ENCODE assay signal across 9 cellular contexts in the genomic region with DNA sequence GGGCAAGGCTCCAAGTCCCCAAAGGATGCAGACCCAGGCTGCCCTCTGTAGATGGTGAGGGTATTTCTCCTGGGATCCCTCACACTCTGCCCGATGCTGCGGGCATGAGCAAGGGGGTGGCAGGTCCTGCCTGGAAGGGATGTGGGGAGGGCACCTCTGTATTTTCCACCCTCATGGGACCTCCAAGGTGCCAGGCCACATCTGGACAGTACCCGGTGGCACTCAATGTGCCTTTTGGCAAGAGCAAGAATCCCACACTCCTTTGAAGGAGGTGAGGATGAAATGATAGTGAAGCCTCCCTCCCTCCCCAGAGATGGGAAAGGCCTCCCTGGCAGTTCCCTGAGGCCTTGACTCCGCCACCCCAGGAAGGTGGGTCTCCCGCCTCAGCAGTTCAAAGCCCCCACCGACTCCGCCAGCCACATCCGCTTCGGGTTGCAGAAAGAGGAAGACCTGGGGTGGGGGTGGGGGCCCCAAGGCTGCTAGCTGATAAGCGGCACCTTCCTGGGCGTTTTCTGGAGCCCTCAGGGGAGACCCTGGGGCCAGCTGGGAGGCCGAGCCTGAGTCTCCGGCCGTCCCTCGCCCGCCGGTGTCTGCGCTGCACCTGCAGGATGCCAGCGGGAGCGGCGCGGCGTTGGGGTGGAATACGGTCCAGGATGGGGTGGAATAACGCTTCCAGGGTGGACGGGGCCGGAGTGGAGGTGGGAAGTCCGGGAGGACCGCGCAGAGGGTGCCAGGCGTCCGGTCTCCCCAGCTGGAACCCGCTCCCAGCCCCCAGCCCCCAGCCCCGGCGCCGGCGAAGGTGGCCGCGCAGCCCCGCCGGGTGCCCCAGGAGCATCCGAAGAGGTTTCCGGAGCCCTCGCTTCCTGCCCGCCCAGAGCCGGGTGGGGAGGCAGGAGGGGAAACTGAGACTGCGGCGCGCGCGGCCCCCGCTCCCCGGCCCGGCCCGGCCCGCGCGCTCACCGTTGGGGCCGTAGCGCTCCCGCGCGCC. TPM values are rescaled to one million over a fixed set of nuclear protein-coding genes. Genes with fewer than 3 reads are reported as not detected.
DNase-seq lines count a peak whose midpoint lies in the region; ATAC-seq and TF ChIP-seq lines count a peak whose summit lies in the region.
"Had no signal": no experiment of that assay in that cellular context is flagged by ENCODE, and none has a peak within 500 bp of the region (broad histone marks: within the 10 kb centered on the region; RNA-seq: fewer than 3 reads in every experiment).

No MANE protein-coding gene starts in this region.

- H3K9me3 ChIP-seq in breast epithelium: no peaks in the 10 kb centered on the region
- no peaks in the 10 kb centered on the region for H3K9me3 ChIP-seq in right atrium auricular region

- POLR2A ChIA-PET in MCF 10A (lab: Yijun Ruan, JAX): no interaction called here

- CTCF ChIA-PET in MCF 10A (lab: Yijun Ruan, JAX): no interaction called here
- CTCF ChIA-PET in activated CD8-positive, alpha-beta memory T cell treated with anti-CD3 and anti-CD28 coated beads, Interleukin-2, amount 10 ng/mL, durations not matched to agents 7 days and 5 days (lab: Charles Lee): interaction anchor here (0.6 to 3.1 kb wide), 4 partner anchors 29 to 50 kb away, joined by 3 to 26 read pairs (median 6); no protein-coding TSS in a partner anchor

- H3K4me1 ChIP-seq in breast epithelium (peaks cover 0 to 7% of the 10 kb centered on the region in 2 donors), right atrium auricular region (peaks cover 0 to 56% of the 10 kb centered on the region in 2 donors)

- H3K4me1 Mint-ChIP-seq in MCF 10A (ENCODE audit: insufficient read depth, unreplicated experiment): peaks cover 13% of the 10 kb centered on the region
- H3K4me1 Mint-ChIP-seq in activated CD8-positive, alpha-beta memory T cell treated with anti-CD3 and anti-CD28 coated beads, Interleukin-2, amount 10 ng/mL, durations not matched to agents 7 days and 5 days: peaks cover 45% of the 10 kb centered on the region

- H3K36me3 ChIP-seq in breast epithelium (no peaks in the 10 kb centered on the region), right atrium auricular region (no peaks in the 10 kb centered on the region)
- H3K36me3 ChIP-seq: cardiac muscle cell had no signal

- no peak overlapping the region for H3K4me3 Mint-ChIP-seq in MCF 10A (ENCODE audit: unreplicated experiment)
- peak overlapping the region; percentile 91 for H3K4me3 Mint-ChIP-seq in activated CD8-positive, alpha-beta memory T cell treated with anti-CD3 and anti-CD28 coated beads, Interleukin-2, amount 10 ng/mL, durations not matched to agents 7 days and 5 days

- intact Hi-C loops in breast epithelium (cut with DNase I; ENCODE audit: low total_unique reads): no loop called here
- intact Hi-C loops in MCF 10A (cut with micrococcal nuclease): no loop called here

- peaks cover 0 to 9% of the 10 kb centered on the region in 2 donors for H3K27me3 ChIP-seq in breast epithelium
- peaks cover 3 to 5% of the 10 kb centered on the region in 2 donors for H3K27me3 ChIP-seq in right atrium auricular region

- H3K27ac ChIP-seq in breast epithelium: peak overlapping the region in 1 of 2 donors; percentile 13
- H3K27ac ChIP-seq in right atrium auricular region: peak overlapping the region in 1 of 2 donors; percentile 16
- H3K27ac ChIP-seq: cardiac muscle cell had no signal

- BruUV-seq in MCF 10A (replicated peaks; lab: Mats Ljungman, UMichigan): no TSS peak

- no peaks in the 10 kb centered on the region for H3K9me3 Mint-ChIP-seq in MCF 10A (ENCODE audit: unreplicated experiment)
- H3K9me3 Mint-ChIP-seq in activated CD8-positive, alpha-beta memory T cell treated with anti-CD3 and anti-CD28 coated beads, Interleukin-2, amount 10 ng/mL, durations not matched to agents 7 days and 5 days (ENCODE audit: low read depth): no peaks in the 10 kb centered on the region

- DNase-seq in breast epithelium (ENCODE audit: low spot score in 2 of 2): no peak
- DNase-seq in MCF 10A (ENCODE audit: unreplicated experiment): no peak
- peak; percentile 66 to 74 for DNase-seq in Kasumi-1 (lab: John Stamatoyannopoulos, UW)
- DNase-seq in activated CD8-positive, alpha-beta memory T cell treated with anti-CD3 and anti-CD28 coated beads, Interleukin-2, amount 10 ng/mL, durations not matched to agents 7 days and 5 days: peak; percentile 91
- no peak for DNase-seq in right atrium auricular region (ENCODE audit: low spot score)
- peak; percentile 48 to 58 for DNase-seq in stimulated activated CD4-positive, alpha-beta T cell treated with anti-CD3 and anti-CD28 coated beads, Interleukin-4, amount 100 ng/mL, for 4 hours
- no peak for DNase-seq in GOT3 (lab: John Stamatoyannopoulos, UW)
- DNase-seq in cerebellar cortex (ENCODE audit: low spot score): no peak

- no peak overlapping the region for H3K27ac Mint-ChIP-seq in MCF 10A (ENCODE audit: low read depth, unreplicated experiment)
- H3K27ac Mint-ChIP-seq in activated CD8-positive, alpha-beta memory T cell treated with anti-CD3 and anti-CD28 coated beads, Interleukin-2, amount 10 ng/mL, durations not matched to agents 7 days and 5 days: peak overlapping the region; percentile 80

- no peak for TF ChIP-seq POLR2A in breast epithelium (IDR thresholded peaks at IDR 0.05)

- TF ChIP-seq CTCF in breast epithelium (IDR thresholded peaks at IDR 0.05) (no peak), MCF 10A (IDR thresholded peaks at IDR 0.05; ENCODE audit: unreplicated experiment) (no peak), right atrium auricular region (IDR thresholded peaks at IDR 0.05) (no peak)

- H3K36me3 Mint-ChIP-seq in MCF 10A (ENCODE audit: insufficient read depth, unreplicated experiment): no peaks in the 10 kb centered on the region
- H3K36me3 Mint-ChIP-seq in activated CD8-positive, alpha-beta memory T cell treated with anti-CD3 and anti-CD28 coated beads, Interleukin-2, amount 10 ng/mL, durations not matched to agents 7 days and 5 days: peaks cover 20% of the 10 kb centered on the region

- ATAC-seq in activated CD8-positive, alpha-beta memory T cell treated with anti-CD3 and anti-CD28 coated beads, Interleukin-2, amount 10 ng/mL, durations not matched to agents 7 days and 5 days: peak; percentile 38

- peaks cover 12% of the 10 kb centered on the region for H3K27me3 Mint-ChIP-seq in MCF 10A (ENCODE audit: insufficient read depth, unreplicated experiment)
- H3K27me3 Mint-ChIP-seq in activated CD8-positive, alpha-beta memory T cell treated with anti-CD3 and anti-CD28 coated beads, Interleukin-2, amount 10 ng/mL, durations not matched to agents 7 days and 5 days: no peaks in the 10 kb centered on the region

- H3K4me3 ChIP-seq in breast epithelium (peak overlapping the region; percentile 42 to 69 (median 62)), right atrium auricular region (peak overlapping the region; percentile 26 to 57)

RNA-seq across cellular contexts. Expression of a gene that starts 0.7 kb away (rescaled TPM):
- total RNA-seq in breast epithelium (10 to 100 TPM in 1 of 3 donors, 1 to 10 TPM in 2; 2.6 to 15.1 (median 9.8) TPM), MCF 10A (2022) (not detected in 2 replicates), right atrium auricular region (10 to 100 TPM in 1 of 2 donors, 1 to 10 TPM in 1; 5.5 to 12.2 TPM)
- 100 to 1,000 TPM; 264 to 377 TPM for total RNA-seq in activated CD8-positive, alpha-beta memory T cell treated with anti-CD3 and anti-CD28 coated beads, Interleukin-2, amount 10 ng/mL, durations not matched to agents 7 days and 5 days

RNA-seq across cellular contexts. Expression of a gene that starts 47.2 kb away (rescaled TPM):
- 1 to 10 TPM; 1.2 to 3.5 (median 2.0) TPM for total RNA-seq in breast epithelium
- not detected in 2 replicates for total RNA-seq in MCF 10A (2022)
- total RNA-seq in activated CD8-positive, alpha-beta memory T cell treated with anti-CD3 and anti-CD28 coated beads, Interleukin-2, amount 10 ng/mL, durations not matched to agents 7 days and 5 days: under 1 TPM; 0.58 to 0.61 TPM
- total RNA-seq in right atrium auricular region: 1 to 10 TPM in 1 of 2 donors, under 1 TPM in 1; 0.85 to 2.8 TPM

Comparison
In these comparisons a context has a peak if more than half of its experiments do, and no peak if none do; other contexts are left out.
1. DNase-seq: peak in Kasumi-1 (2 of 2), activated CD8-positive, alpha-beta memory T cell treated with anti-CD3 and anti-CD28 coated beads, Interleukin-2, amount 10 ng/mL, durations not matched to agents 7 days and 5 days (single experiment) and stimulated activated CD4-positive, alpha-beta T cell treated with anti-CD3 and anti-CD28 coated beads, Interleukin-4, amount 100 ng/mL, for 4 hours (2 of 2); none in breast epithelium (0 of 2), MCF 10A (single experiment), right atrium auricular region (single experiment), GOT3 (single experiment) and cerebellar cortex (single experiment).
2. RNA of a gene that starts 0.7 kb away (total RNA-seq): 264 to 377 TPM in activated CD8-positive, alpha-beta memory T cell treated with anti-CD3 and anti-CD28 coated beads, Interleukin-2, amount 10 ng/mL, durations not matched to agents 7 days and 5 days; 5.5 to 12.2 TPM in right atrium auricular region, 2.6 to 15.1 TPM in breast epithelium and not detected in MCF 10A; every median in the first group is over 10 times any median in the second.